10 cellular contexts compared by ENCODE assay signal in the genomic region with DNA sequence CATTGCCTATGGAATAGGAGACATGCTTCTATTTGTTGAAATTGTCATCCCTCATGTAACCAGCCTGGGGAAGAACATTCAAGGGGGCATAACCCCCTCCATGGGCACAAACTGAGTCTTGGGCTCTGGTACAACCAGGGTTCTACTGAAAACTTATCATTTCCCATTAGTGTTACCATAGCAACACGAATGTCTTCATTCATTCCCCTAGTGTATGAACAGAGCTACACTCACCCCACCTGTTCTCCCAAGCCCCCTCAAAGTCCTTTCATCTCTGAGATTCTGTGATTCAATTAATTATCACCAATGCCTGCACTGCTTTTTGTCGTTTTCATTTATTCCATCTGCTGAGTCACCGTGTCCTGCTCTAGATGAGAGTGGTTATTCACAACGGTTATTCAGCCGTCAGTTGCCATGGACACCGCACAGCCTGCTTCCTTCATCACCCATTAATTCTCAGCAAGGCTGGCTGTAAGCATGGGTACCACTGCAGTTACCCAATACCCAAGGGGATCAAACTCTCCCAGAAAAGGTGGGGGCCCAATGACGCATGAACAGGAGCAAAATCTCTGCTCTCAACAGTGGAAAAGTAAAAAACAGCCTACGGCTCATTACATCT. TPM values are rescaled to one million over a fixed set of nuclear protein-coding genes. Genes with fewer than 3 reads are reported as not detected.
A peak's percentile ranks its signal among the peaks of the same experiment; 100 is the strongest.
DNase-seq lines count a peak whose midpoint lies in the region; TF ChIP-seq lines count a peak whose summit lies in the region.
"Had no signal": no experiment of that assay in that cellular context is flagged by ENCODE, and none has a peak within 500 bp of the region (broad histone marks: within the 10 kb centered on the region; RNA-seq: fewer than 3 reads in every experiment).

No MANE protein-coding gene starts in this region.

- H4K91ac ChIP-seq in H9 (ENCODE audit: insufficient read length, low read depth, low read length) = no peak overlapping the region

- no peaks in the 10 kb centered on the region for H3K9me2 ChIP-seq in SK-N-SH

- TF ChIP-seq CTCF in SK-N-SH (IDR thresholded peaks at IDR 0.05) (no peak), H9 (conservative IDR thresholded peaks at IDR 0.05) (no peak)

- peaks cover 99% of the 10 kb centered on the region for H3K27me3 Mint-ChIP-seq in H9 (ENCODE audit: low read depth)
- peaks cover 9% of the 10 kb centered on the region in 2 donors for H3K27me3 Mint-ChIP-seq in CD4-positive, alpha-beta memory T cell

- no peak overlapping the region for H3T11ph ChIP-seq in H9 (ENCODE audit: low read length)

- no peak overlapping the region for H3K4ac ChIP-seq in H9 (ENCODE audit: low read depth, low read length)

- H2AFZ ChIP-seq in SK-N-SH (ENCODE audit: low read depth) = no peak overlapping the region
- no peak overlapping the region for H2AFZ ChIP-seq in H9 (ENCODE audit: low read length)

- H3K23me2 ChIP-seq in H9 (ENCODE audit: insufficient read length, low read depth, low read length, poor library complexity, severe bottlenecking) = no peaks in the 10 kb centered on the region

- intact Hi-C loops in CD4-positive, alpha-beta memory T cell (cut with micrococcal nuclease) = no loop called here

- H2BK5ac ChIP-seq in H9 (ENCODE audit: insufficient read length, low read length) = no peak overlapping the region

- H3K4me2 ChIP-seq in SK-N-SH (peak overlapping the region; percentile 42; the same call in 1 of the 2 replicates), H9 (ENCODE audit: insufficient read depth, insufficient read length, low read length) (no peak overlapping the region)

- no peak overlapping the region for H2BK15ac ChIP-seq in H9 (ENCODE audit: low read depth, low read length)

- no peak overlapping the region for H3K18ac ChIP-seq in H9 (ENCODE audit: insufficient read length, low read depth, low read length)

- H3K36me3 Mint-ChIP-seq in H9 (ENCODE audit: insufficient read depth in 1 of 3, low read depth in 3 of 3) = peaks cover 0 to 6% (median 4%) of the 10 kb centered on the region in 3 experiments; a peak in 3 of 7 replicates
- H3K36me3 Mint-ChIP-seq in CD4-positive, alpha-beta memory T cell = no peaks in the 10 kb centered on the region
- H3K36me3 Mint-ChIP-seq: stimulated activated memory B cell treated with anti-CD40 and anti-IgM and Interleukin-4, amounts not matched to agents 10 μg/mL and 1 μg/mL and 100 μg/mL, for 72 hours had no signal

- H3K79me1 ChIP-seq in H9 (ENCODE audit: insufficient read depth, low read depth, low read length, poor library complexity, severe bottlenecking) = no peaks in the 10 kb centered on the region

- H3K79me2 ChIP-seq in SK-N-SH (ENCODE audit: insufficient read depth) (no peaks in the 10 kb centered on the region), H9 (ENCODE audit: insufficient read depth, low read length) (no peaks in the 10 kb centered on the region)

- no peaks in the 10 kb centered on the region for H3K9me3 ChIP-seq in SK-N-SH
- H3K9me3 ChIP-seq in H9 (ENCODE audit: control insufficient read depth, low read depth, low read length) = no peaks in the 10 kb centered on the region
- no peaks in the 10 kb centered on the region for H3K9me3 ChIP-seq in CD4-positive, alpha-beta memory T cell (ENCODE audit: control insufficient read depth in 1 of 2, low read length in 2 of 2)

- POLR2A ChIA-PET in SK-N-SH (lab: Yijun Ruan, JAX) = interaction anchor here (1.7 kb wide), 1 partner anchor 21 kb away, joined by 4 read pairs; no protein-coding TSS in a partner anchor
- POLR2A ChIA-PET in CD4-positive, alpha-beta memory T cell (lab: Charles Lee; ENCODE audit: partially characterized antibody) = no interaction called here

- DNase-seq in AG20443 (ENCODE audit: low spot score) = peak; percentile 79
- peak; percentile 69 for DNase-seq in GOT3 (lab: John Stamatoyannopoulos, UW)
- no peak for DNase-seq in SK-N-SH
- DNase-seq in glomerular visceral epithelial cell (ENCODE audit: extremely low spot score) = peak; percentile 66
- no peak for DNase-seq in H9
- no peak for DNase-seq in NCI-H2196 treated with DMSO at 0.1 percent for 48 hours (lab: John Stamatoyannopoulos, UW; ENCODE audit: unreplicated experiment)
- DNase-seq in CD4-positive, alpha-beta memory T cell = no peak
- DNase-seq in HuH-7 (ENCODE audit: low spot score) = no peak
- DNase-seq: NCI-H226 had no signal

- H3K4me1 ChIP-seq in SK-N-SH (ENCODE audit: control insufficient read depth in 1 of 2, insufficient read depth in 2 of 2, low read depth in 1 of 2, low read length in 1 of 2) (peaks cover 0 to 3% of the 10 kb centered on the region in 2 experiments; a peak in 1 of 4 replicates), H9 (ENCODE audit: insufficient read depth, low read length) (no peaks in the 10 kb centered on the region)
- H3K4me1 ChIP-seq in CD4-positive, alpha-beta memory T cell (ENCODE audit: insufficient read depth, low read length) = no peaks in the 10 kb centered on the region

- no peak overlapping the region for H3K9ac ChIP-seq in SK-N-SH
- no peak overlapping the region for H3K9ac ChIP-seq in H9 (ENCODE audit: extremely low read depth, insufficient read length, low read length)

- H4K5ac ChIP-seq in H9 (ENCODE audit: insufficient read length, low read depth, low read length) = no peak overlapping the region

- H3K27me3 ChIP-seq in SK-N-SH (ENCODE audit: insufficient read depth) (no peaks in the 10 kb centered on the region), H9 (ENCODE audit: insufficient read depth, low read length) (peaks cover 41% of the 10 kb centered on the region; the same call in 1 of the 2 replicates)
- H3K27me3 ChIP-seq in CD4-positive, alpha-beta memory T cell (ENCODE audit: insufficient read depth, low read length) = no peaks in the 10 kb centered on the region

- no peak overlapping the region for H2BK20ac ChIP-seq in H9 (ENCODE audit: low read depth, low read length, poor library complexity, severe bottlenecking)

- H3F3A ChIP-seq in SK-N-SH (replicated peaks; ENCODE audit: insufficient read depth) = no peaks in the 10 kb centered on the region

- H3K14ac ChIP-seq in H9 (ENCODE audit: insufficient read depth, low read length) = no peak overlapping the region

- H3K23ac ChIP-seq in H9 (ENCODE audit: insufficient read length, low read depth, low read length) = no peak overlapping the region

- no peaks in the 10 kb centered on the region for H3K36me3 ChIP-seq in SK-N-SH (replicated peaks in 1 of 2; ENCODE audit: control insufficient read depth in 1 of 2, insufficient read depth in 2 of 2, low read length in 1 of 2)
- H3K36me3 ChIP-seq in CD4-positive, alpha-beta memory T cell (ENCODE audit: insufficient read depth, low read length) = no peaks in the 10 kb centered on the region

- H2BK120ac ChIP-seq in H9 (ENCODE audit: low read depth, low read length, poor library complexity, severe bottlenecking) = no peak overlapping the region

- H4K8ac ChIP-seq in H9 (replicated peaks; ENCODE audit: insufficient read length, low read depth, low read length) = no peak overlapping the region

- H4K20me1 ChIP-seq in SK-N-SH (ENCODE audit: insufficient read depth) (no peaks in the 10 kb centered on the region), H9 (ENCODE audit: control insufficient read depth, insufficient read depth, insufficient read length) (no peaks in the 10 kb centered on the region)

- no peak for TF ChIP-seq RAD21 in SK-N-SH (IDR thresholded peaks at IDR 0.05; ENCODE audit: low read length)

- no peak for TF ChIP-seq EP300 in SK-N-SH (IDR thresholded peaks at IDR 0.05; ENCODE audit: borderline replicate concordance in 1 of 2, low read depth in 1 of 2, low read length in 1 of 2)

- 20% methylated on average over 8 of the region's 8 CpGs for WGBS in SK-N-SH (ENCODE audit: low lambda C conversion rate)
- no CpG with 5 or more reads among the region's 8 CpGs for WGBS in H9 (ENCODE audit: extremely low coverage, insufficient read length, low lambda C conversion rate)

- no peak overlapping the region for H3K56ac ChIP-seq in H9 (ENCODE audit: insufficient read length, low read depth, low read length)

- H3K4me3 ChIP-seq in SK-N-SH (ENCODE audit: low read depth in 2 of 2, low read length in 1 of 2) = no peak overlapping the region
- H3K4me3 ChIP-seq in CD4-positive, alpha-beta memory T cell (ENCODE audit: low read length in 2 of 2) = no peak overlapping the region

- H3K4me1 Mint-ChIP-seq in H9 = peaks cover 10 to 12% of the 10 kb centered on the region in 2 experiments
- no peaks in the 10 kb centered on the region for H3K4me1 Mint-ChIP-seq in CD4-positive, alpha-beta memory T cell

- no peak overlapping the region for H2BK12ac ChIP-seq in H9 (ENCODE audit: insufficient read length, low read depth, low read length)

- H3K4me3 Mint-ChIP-seq in H9 = no peak overlapping the region
- H3K4me3 Mint-ChIP-seq in CD4-positive, alpha-beta memory T cell = no peak overlapping the region
- H3K4me3 Mint-ChIP-seq: stimulated activated memory B cell treated with anti-CD40 and anti-IgM and Interleukin-4, amounts not matched to agents 10 μg/mL and 1 μg/mL and 100 μg/mL, for 72 hours had no signal

- H2AK5ac ChIP-seq in H9 (ENCODE audit: insufficient read length, low read length) = no peak overlapping the region

- peaks cover 12 to 14% of the 10 kb centered on the region in 2 experiments for H3K9me3 Mint-ChIP-seq in H9
- H3K9me3 Mint-ChIP-seq in CD4-positive, alpha-beta memory T cell = no peaks in the 10 kb centered on the region
- H3K9me3 Mint-ChIP-seq: stimulated activated memory B cell treated with anti-CD40 and anti-IgM and Interleukin-4, amounts not matched to agents 10 μg/mL and 1 μg/mL and 100 μg/mL, for 72 hours had no signal

- CTCF ChIA-PET in SK-N-SH (lab: Yijun Ruan, JAX) = interaction anchor here (1.5 to 12.4 kb wide), 3 partner anchors 15 to 76 kb away, joined by 3 to 125 read pairs (median 8); a partner anchor contains a TSS
- CTCF ChIA-PET in CD4-positive, alpha-beta memory T cell (lab: Charles Lee; ENCODE audit: partially characterized antibody) = no interaction called here

- no peak overlapping the region for H3K27ac Mint-ChIP-seq in H9
- no peak overlapping the region for H3K27ac Mint-ChIP-seq in CD4-positive, alpha-beta memory T cell
- H3K27ac Mint-ChIP-seq: stimulated activated memory B cell treated with anti-CD40 and anti-IgM and Interleukin-4, amounts not matched to agents 10 μg/mL and 1 μg/mL and 100 μg/mL, for 72 hours had no signal

- H3K27ac ChIP-seq in SK-N-SH (ENCODE audit: low read depth in 2 of 2, low read length in 1 of 2) (no peak overlapping the region), H9 (ENCODE audit: insufficient read length, low read depth, low read length) (no peak overlapping the region)
- no peak overlapping the region for H3K27ac ChIP-seq in CD4-positive, alpha-beta memory T cell (ENCODE audit: low read depth, low read length)

RNA-seq across cellular contexts. Expression of a gene that starts 1.6 kb away (rescaled TPM):
- not detected in 2 replicates for polyA plus RNA-seq in SK-N-SH (2012; rRNA removed)
- polyA plus RNA-seq in SK-N-SH (2012; cell fraction: cytosol; rRNA removed) = not detected in 2 replicates
- not detected in 2 replicates for polyA plus RNA-seq in SK-N-SH (2012; cell fraction: nucleus; rRNA removed)
- total RNA-seq in H9 (2021) = not detected in 2 replicates
- not detected for total RNA-seq in CD4-positive, alpha-beta memory T cell
- not detected for polyA plus RNA-seq in CD4-positive, alpha-beta memory T cell

RNA-seq across cellular contexts. Expression of a gene that starts 21.9 kb away (rescaled TPM):
- 300 and 336 TPM in 2 replicates for polyA plus RNA-seq in SK-N-SH (2012; rRNA removed)
- polyA plus RNA-seq in SK-N-SH (2012; cell fraction: cytosol; rRNA removed) = 360 and 565 TPM in 2 replicates
- polyA plus RNA-seq in SK-N-SH (2012; cell fraction: nucleus; rRNA removed) = 300 and 460 TPM in 2 replicates
- 651 and 652 TPM in 2 replicates for total RNA-seq in H9 (2021)
- 100 to 1,000 TPM; 776 to 839 TPM for total RNA-seq in CD4-positive, alpha-beta memory T cell
- 1,000 to 10,000 TPM; 1,081 to 1,611 TPM for polyA plus RNA-seq in CD4-positive, alpha-beta memory T cell

RNA-seq across cellular contexts. Expression of a gene that starts 23.9 kb away (rescaled TPM):
- 0.16 and 0.18 TPM in 2 replicates for polyA plus RNA-seq in SK-N-SH (2012; rRNA removed)
- 0.04 and 0.05 TPM in 2 replicates for polyA plus RNA-seq in SK-N-SH (2012; cell fraction: cytosol; rRNA removed)
- polyA plus RNA-seq in SK-N-SH (2012; cell fraction: nucleus; rRNA removed) = 1.3 and 1.5 TPM in 2 replicates
- 2.2 and 2.5 TPM in 2 replicates for total RNA-seq in H9 (2021)
- total RNA-seq in CD4-positive, alpha-beta memory T cell = under 1 TPM; 0.29 to 0.33 TPM
- polyA plus RNA-seq in CD4-positive, alpha-beta memory T cell = not detected

Comparison
In these comparisons a context has a peak if more than half of its experiments do, and no peak if none do; other contexts are left out.
1. DNase-seq: peak in AG20443 (single experiment), GOT3 (single experiment) and glomerular visceral epithelial cell (single experiment); none in SK-N-SH (single experiment), H9 (single experiment), NCI-H2196 treated with DMSO at 0.1 percent for 48 hours (single experiment), CD4-positive, alpha-beta memory T cell (0 of 5) and HuH-7 (single experiment).